16 cellular contexts compared by ENCODE assay signal in the genomic region with DNA sequence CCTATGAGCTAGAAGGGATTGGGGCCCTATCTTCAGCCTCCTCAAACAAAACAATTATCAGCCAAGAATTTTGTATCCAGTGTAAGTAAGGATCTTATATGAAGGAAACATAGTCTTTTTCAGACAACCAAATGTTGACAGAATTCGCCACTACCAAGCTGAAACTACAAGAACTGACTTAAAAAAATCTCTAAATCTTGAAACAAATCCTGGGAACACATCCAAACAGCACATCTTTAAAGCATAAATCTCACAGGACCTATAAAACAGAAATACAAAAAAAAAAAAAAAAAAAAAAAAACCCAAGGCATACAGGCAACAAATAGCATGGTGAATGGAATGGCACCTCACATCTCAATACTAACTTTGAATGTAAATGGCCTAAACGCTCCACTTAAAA. TPM values are rescaled to one million over a fixed set of nuclear protein-coding genes. Genes with fewer than 3 reads are reported as not detected.
DNase-seq lines count a peak whose midpoint lies in the region; ATAC-seq and TF ChIP-seq lines count a peak whose summit lies in the region.
"Had no signal": no experiment of that assay in that cellular context is flagged by ENCODE, and none has a peak within 500 bp of the region (broad histone marks: within the 10 kb centered on the region; RNA-seq: fewer than 3 reads in every experiment).

No MANE protein-coding gene starts in this region.

- no peak overlapping the region for H3K27ac ChIP-seq in endodermal cell (ENCODE audit: low read depth, low read length)

- H3K4me3 ChIP-seq in AG10803 (ENCODE audit: low read length), result no peak overlapping the region
- H3K4me3 ChIP-seq in endodermal cell (ENCODE audit: low read length), result peak overlapping the region; percentile 47
- H3K4me3 ChIP-seq: HAP-1 had no signal

- in situ Hi-C loops in ACHN (cut with HindIII; ENCODE audit: low pct_ligation_motif_present, low pct_unique_long_range_greater_than_20kb, low sequenced_read_pairs), result no loop called here

- H3K9me3 Mint-ChIP-seq in endodermal cell, result peaks cover 55% of the 10 kb centered on the region

- no peak overlapping the region for H3K9ac ChIP-seq in endodermal cell (ENCODE audit: extremely low read depth, low read length, poor library complexity, severe bottlenecking)

- peak; percentile 63 for DNase-seq in AG10803 (ENCODE audit: low read depth)
- DNase-seq in EH (ENCODE audit: low read depth), result peak; percentile 53
- no peak for DNase-seq in endodermal cell
- peak; percentile 32 for DNase-seq in fibroblast of the conjunctiva (ENCODE audit: low read depth)
- no peak for DNase-seq in sciatic nerve (ENCODE audit: low spot score)
- DNase-seq in Right ventricle myocardium superior, result no peak
- DNase-seq in ACHN, result no peak
- DNase-seq in activated T-cell treated with anti-CD3 and anti-CD28 coated beads, Interleukin-2, amount 50 U/mL, for 48 hours, result no peak
- DNase-seq: C1 segment of cervical spinal cord; CD4-positive, alpha-beta memory T cell; DMS79; EL; HFFc6 had no signal

- ATAC-seq in sciatic nerve (no peak), Right ventricle myocardium superior (ENCODE audit: poor library complexity) (no peak)
- ATAC-seq: HepG2 had no signal

- peaks cover 30% of the 10 kb centered on the region for H3K36me3 ChIP-seq in endodermal cell (ENCODE audit: control insufficient read depth, insufficient read depth, low read length)
- H3K36me3 ChIP-seq: HAP-1 had no signal

- H3K36me3 Mint-ChIP-seq in endodermal cell (ENCODE audit: low read depth), result peaks cover 55% of the 10 kb centered on the region
- H3K36me3 Mint-ChIP-seq: CD4-positive, alpha-beta memory T cell had no signal

- no peaks in the 10 kb centered on the region for H3K27me3 ChIP-seq in endodermal cell (ENCODE audit: control insufficient read depth, insufficient read depth, low read length, poor library complexity, severe bottlenecking)

- peaks cover 65% of the 10 kb centered on the region for H3K4me1 Mint-ChIP-seq in endodermal cell

- 63% methylated on average over 2 of the region's 2 CpGs; no CpG with 5 or more reads in 1 of the 2 experiments for WGBS in endodermal cell (ENCODE audit: insufficient coverage in 1 of 2, insufficient read length in 1 of 2), 2 experiments

- intact Hi-C loops in sciatic nerve (cut with DNase I), result no loop called here
- intact Hi-C loops in Right ventricle myocardium superior (cut with DNase I), result no loop called here

- TF ChIP-seq CTCF in AG10803 (conservative IDR thresholded peaks at IDR 0.05; ENCODE audit: low read length) (no peak), endodermal cell (conservative IDR thresholded peaks at IDR 0.05) (no peak)

- peak overlapping the region; percentile 8 for H3K4me3 Mint-ChIP-seq in endodermal cell
- H3K4me3 Mint-ChIP-seq: CD4-positive, alpha-beta memory T cell; HFFc6 had no signal

- peak overlapping the region; percentile 83 for H3K27ac Mint-ChIP-seq in endodermal cell
- H3K27ac Mint-ChIP-seq: HFFc6 had no signal

- no peaks in the 10 kb centered on the region for H3K27me3 Mint-ChIP-seq in endodermal cell (ENCODE audit: insufficient read depth)
- H3K27me3 Mint-ChIP-seq: CD4-positive, alpha-beta memory T cell had no signal

- peaks cover 7% of the 10 kb centered on the region for H3K4me1 ChIP-seq in endodermal cell (ENCODE audit: control insufficient read depth, insufficient read depth, low read length)
- H3K4me1 ChIP-seq: HAP-1 had no signal

- H3K9me3 ChIP-seq in endodermal cell (ENCODE audit: control insufficient read depth, low read length), result peaks cover 47% of the 10 kb centered on the region
- H3K9me3 ChIP-seq: HAP-1 had no signal

RNA-seq across cellular contexts. Expression of a gene that starts 41.3 kb away (rescaled TPM):
- total RNA-seq in endodermal cell (10 to 100 TPM; 36.9 to 54.7 TPM), sciatic nerve (not detected), Right ventricle myocardium superior (not detected)
- 6.9 TPM for polyA plus RNA-seq in endodermal cell (2013, experiment 1 of 2)
- polyA plus RNA-seq in endodermal cell (2013, experiment 2 of 2), result 9.1 TPM
- total RNA-seq: CD4-positive, alpha-beta memory T cell; H1; HepG2 had no signal
- polyA plus RNA-seq: CD4-positive, alpha-beta memory T cell; H1; HepG2 had no signal

Comparison
In these comparisons a context has a peak if more than half of its experiments do, and no peak if none do; other contexts are left out.
1. DNase-seq: peak in AG10803 (single experiment), EH (single experiment) and fibroblast of the conjunctiva (single experiment); none in endodermal cell (single experiment), sciatic nerve (single experiment), Right ventricle myocardium superior (single experiment), ACHN (single experiment) and activated T-cell treated with anti-CD3 and anti-CD28 coated beads, Interleukin-2, amount 50 U/mL, for 48 hours (0 of 2).
2. RNA of a gene that starts 41.3 kb away (total RNA-seq): 36.9 to 54.7 TPM in endodermal cell; not detected in Right ventricle myocardium superior (single experiment) and not detected in sciatic nerve (single experiment); every median in the first group is over 10 times any median in the second.